ENCODE assay signal across 11 cellular contexts in the genomic region with DNA sequence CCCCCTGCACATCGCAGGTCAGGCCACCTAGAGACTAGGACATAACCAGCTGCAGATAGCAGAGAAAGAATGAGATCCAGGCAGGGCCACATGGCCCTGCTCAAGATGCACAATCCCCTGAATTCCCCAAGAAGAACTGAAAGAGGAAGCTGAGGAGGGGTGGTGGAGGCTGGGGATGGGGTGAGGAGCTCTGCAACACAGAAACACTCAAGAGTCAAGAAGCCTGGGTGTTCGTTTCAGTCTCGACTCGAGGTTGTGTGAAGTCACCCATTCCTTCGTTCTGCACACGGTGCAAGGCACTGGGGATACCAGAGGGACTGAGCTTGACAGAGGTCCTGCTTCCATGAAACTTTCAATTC.
DNase-seq lines count a peak whose midpoint lies in the region; ATAC-seq and TF ChIP-seq lines count a peak whose summit lies in the region.
"Had no signal": no experiment of that assay in that cellular context is flagged by ENCODE, and none has a peak within 500 bp of the region (broad histone marks: within the 10 kb centered on the region; RNA-seq: fewer than 3 reads in every experiment).

No MANE protein-coding gene starts in this region.

- H3K9me2 ChIP-seq in DOHH2 (replicated peaks; ENCODE audit: control insufficient read depth, low read length), result no peaks in the 10 kb centered on the region
- no peaks in the 10 kb centered on the region for H3K9me2 ChIP-seq in PC-9 (ENCODE audit: insufficient read depth)

- H3K4me3 ChIP-seq in DOHH2 (ENCODE audit: low read length) (peak overlapping the region; percentile 36), PC-9 (no peak overlapping the region)
- H3K4me3 ChIP-seq: BLaER1 had no signal

- H2AFZ ChIP-seq in PC-9, result no peak overlapping the region

- ATAC-seq in GM19324 (IDR thresholded peaks at IDR 0.05; ENCODE audit: low FRiP score, unreplicated experiment), result peak; percentile 36
- peak; percentile 42 for ATAC-seq in HG02981 (IDR thresholded peaks at IDR 0.05; ENCODE audit: unreplicated experiment)
- no peak for ATAC-seq in activated T-cell treated with anti-CD3 and anti-CD28 coated beads, Interleukin-2, amount 50 U/mL, for 4 hours

- no peaks in the 10 kb centered on the region for H4K20me1 ChIP-seq in DOHH2 (ENCODE audit: control insufficient read depth, insufficient read depth, low read depth, low read length)
- no peaks in the 10 kb centered on the region for H4K20me1 ChIP-seq in PC-9 (ENCODE audit: insufficient read depth)
- H4K20me1 ChIP-seq: BLaER1 had no signal

- no peaks in the 10 kb centered on the region for H3K27me3 Mint-ChIP-seq in activated T-cell treated with anti-CD3 and anti-CD28 coated beads, Interleukin-2, amount 50 U/mL, for 4 hours (ENCODE audit: low read depth)

- intact Hi-C loops in PC-9 (cut with micrococcal nuclease; ENCODE audit: unreplicated experiment), result no loop called here

- no peak for TF ChIP-seq CTCF in DOHH2 (IDR thresholded peaks at IDR 0.05; ENCODE audit: low read depth, low read length, poor library complexity, severe bottlenecking)
- TF ChIP-seq CTCF in PC-9 (conservative IDR thresholded peaks at IDR 0.05), result no peak

- peak overlapping the region; percentile 94 for H3K4me2 ChIP-seq in DOHH2 (ENCODE audit: low read length)
- peak overlapping the region; percentile 51; the same call in 1 of the 2 replicates for H3K4me2 ChIP-seq in PC-9
- H3K4me2 ChIP-seq: BLaER1 had no signal

- POLR2A ChIA-PET in PC-9 (lab: Charles Lee; ENCODE audit: unreplicated experiment), result interaction anchor here (0.7 kb wide), 1 partner anchor 97 kb away, joined by 3 read pairs; no protein-coding TSS in a partner anchor

- H3F3A ChIP-seq in DOHH2 (ENCODE audit: control insufficient read depth, insufficient read depth), result peaks cover 18% of the 10 kb centered on the region
- H3F3A ChIP-seq in PC-9 (ENCODE audit: insufficient read depth, low read depth), result peaks cover 6% of the 10 kb centered on the region; the same call in 1 of the 2 replicates

- H3K9me3 Mint-ChIP-seq in activated T-cell treated with anti-CD3 and anti-CD28 coated beads, Interleukin-2, amount 50 U/mL, for 4 hours, result no peaks in the 10 kb centered on the region

- no peaks in the 10 kb centered on the region for H3K36me3 Mint-ChIP-seq in activated T-cell treated with anti-CD3 and anti-CD28 coated beads, Interleukin-2, amount 50 U/mL, for 4 hours (ENCODE audit: insufficient read depth)

- H3K27me3 ChIP-seq in DOHH2 (ENCODE audit: control insufficient read depth, low read length), result no peaks in the 10 kb centered on the region
- H3K27me3 ChIP-seq in PC-9 (ENCODE audit: insufficient read depth, low read depth), result no peaks in the 10 kb centered on the region
- H3K27me3 ChIP-seq: BLaER1 had no signal

- BruUV-seq in PC-9 (replicated peaks; lab: Mats Ljungman, UMichigan), result no TSS peak

- DNase-seq in PC-9 (no peak), LoVo (ENCODE audit: low spot score) (no peak), HCEC 1CT (no peak), NCI-H187 (lab: John Stamatoyannopoulos, UW) (no peak)
- DNase-seq in activated T-cell treated with anti-CD3 and anti-CD28 coated beads, Interleukin-2, amount 50 U/mL, for 4 hours, result no peak
- DNase-seq: brain microvascular endothelial cell, foreskin melanocyte had no signal

- no peaks in the 10 kb centered on the region for H3K36me3 ChIP-seq in DOHH2 (ENCODE audit: control insufficient read depth, low read length)
- no peaks in the 10 kb centered on the region for H3K36me3 ChIP-seq in PC-9 (ENCODE audit: low read depth)
- H3K36me3 ChIP-seq: BLaER1, brain microvascular endothelial cell had no signal

- H3K79me2 ChIP-seq in DOHH2 (ENCODE audit: control insufficient read depth, low read length) (no peaks in the 10 kb centered on the region), PC-9 (ENCODE audit: low read depth) (no peaks in the 10 kb centered on the region)

- H3K27ac ChIP-seq in DOHH2 (ENCODE audit: low read depth, low read length), result peak overlapping the region; percentile 60
- H3K27ac ChIP-seq in PC-9, result no peak overlapping the region
- H3K27ac ChIP-seq: BLaER1, brain microvascular endothelial cell had no signal

- CTCF ChIA-PET in PC-9 (lab: Charles Lee), result no interaction called here

- H3K9me3 ChIP-seq in DOHH2 (ENCODE audit: control insufficient read depth, insufficient read depth, low read length) (no peaks in the 10 kb centered on the region), PC-9 (ENCODE audit: insufficient read depth, low read depth) (no peaks in the 10 kb centered on the region)
- H3K9me3 ChIP-seq: BLaER1 had no signal

- no peaks in the 10 kb centered on the region for H3K4me1 Mint-ChIP-seq in activated T-cell treated with anti-CD3 and anti-CD28 coated beads, Interleukin-2, amount 50 U/mL, for 4 hours (ENCODE audit: low read depth)

- no peak overlapping the region for H3K4me3 Mint-ChIP-seq in activated T-cell treated with anti-CD3 and anti-CD28 coated beads, Interleukin-2, amount 50 U/mL, for 4 hours

- H3K4me1 ChIP-seq in DOHH2 (ENCODE audit: control insufficient read depth, low read length) (peaks cover 61% of the 10 kb centered on the region), PC-9 (replicated peaks; ENCODE audit: insufficient read depth) (peaks cover 24% of the 10 kb centered on the region)
- H3K4me1 ChIP-seq: BLaER1 had no signal

Comparison
In these comparisons a context has a peak if more than half of its experiments do, and no peak if none do; other contexts are left out.
1. ATAC-seq: peak in GM19324 (single experiment) and HG02981 (single experiment); none in activated T-cell treated with anti-CD3 and anti-CD28 coated beads, Interleukin-2, amount 50 U/mL, for 4 hours (0 of 2).